In genomic region chr10:72297281-72297967, GRCh38 we compare ENCODE assay signal across 8 cellular contexts. TPM values are rescaled to one million over a fixed set of nuclear protein-coding genes. Genes with fewer than 3 reads are reported as not detected.
DNase-seq lines count a peak whose midpoint lies in the region; TF ChIP-seq lines count a peak whose summit lies in the region.

No MANE protein-coding gene starts in this region.

- no peaks in the 10 kb centered on the region for H3K9me3 ChIP-seq in muscle layer of duodenum (ENCODE audit: control insufficient read depth in 1 of 2, low read length in 2 of 2)

- DNase-seq in GM06990 (ENCODE audit: extremely low read depth, insufficient read length) (peak; percentile 94), HFFc6 (peak; percentile 78), NCI-H69 (lab: John Stamatoyannopoulos, UW) (peak; percentile 73), epidermal melanocyte (ENCODE audit: insufficient read length, low spot score) (peak; percentile 21), NCI-H748 treated with DMSO at 0.1 percent for 48 hours (lab: John Stamatoyannopoulos, UW) (no peak)
- DNase-seq in activated CD8-positive, alpha-beta memory T cell treated with anti-CD3 and anti-CD28 coated beads for 48 hours (ENCODE audit: low read depth in 2 of 3, low spot score in 2 of 3), result peak in 2 of 3 experiments; percentile 86 to 91
- DNase-seq in stimulated activated CD8-positive, alpha-beta memory T cell treated with anti-CD3 and anti-CD28 coated beads, Interleukin-7, amount 100 ng/mL, for 48 hours (ENCODE audit: extremely low read depth in 1 of 2, low read depth in 1 of 2), result peak; percentile 88 to 98

- H3K27me3 Mint-ChIP-seq in HFFc6 (ENCODE audit: insufficient read depth), result no peaks in the 10 kb centered on the region

- H3K27me3 ChIP-seq in GM06990 (replicated peaks; ENCODE audit: control insufficient read depth, insufficient read depth, low read length), result no peaks in the 10 kb centered on the region
- no peaks in the 10 kb centered on the region for H3K27me3 ChIP-seq in muscle layer of duodenum (ENCODE audit: low read depth, low read length)

- H3K27ac ChIP-seq in muscle layer of duodenum (ENCODE audit: low read length), result peak overlapping the region; percentile 94

- H3K4me3 Mint-ChIP-seq in HFFc6, result peak overlapping the region; percentile 81

- no peaks in the 10 kb centered on the region for H3K36me3 ChIP-seq in GM06990 (ENCODE audit: control insufficient read depth, insufficient read depth, low read length)
- H3K36me3 ChIP-seq in muscle layer of duodenum (ENCODE audit: control insufficient read depth in 1 of 2, insufficient read depth in 2 of 2, low read length in 2 of 2), result no peaks in the 10 kb centered on the region

- no peaks in the 10 kb centered on the region; the same call in 1 of the 2 replicates for H3K36me3 Mint-ChIP-seq in HFFc6 (ENCODE audit: low read depth)

- H3K9me3 Mint-ChIP-seq in HFFc6, result no peaks in the 10 kb centered on the region

- H3K4me1 ChIP-seq in muscle layer of duodenum (ENCODE audit: control insufficient read depth in 1 of 2, insufficient read depth in 2 of 2, low read length in 2 of 2), result peaks cover 0 to 5% of the 10 kb centered on the region in 2 donors

- TF ChIP-seq CTCF in GM06990 (IDR thresholded peaks at IDR 0.05; ENCODE audit: insufficient read depth, low read length, poor library complexity, severe bottlenecking) (no peak), HFFc6 (IDR thresholded peaks at IDR 0.05) (no peak)

- H3K4me1 Mint-ChIP-seq in HFFc6 (ENCODE audit: low read depth), result peaks cover 24% of the 10 kb centered on the region

- H3K27ac Mint-ChIP-seq in HFFc6, result peak overlapping the region; percentile 98

- peak overlapping the region; percentile 72 for H3K4me3 ChIP-seq in GM06990 (replicated peaks; ENCODE audit: low read depth, low read length)
- H3K4me3 ChIP-seq in muscle layer of duodenum (ENCODE audit: low read depth in 1 of 2, low read length in 2 of 2), result peak overlapping the region; percentile 70 to 73

RNA-seq across cellular contexts. Expression of gene DDIT4, which starts 23.7 kb away (rescaled TPM):
- 10 to 100 TPM; 27.7 to 32.4 (median 30.0) TPM for total RNA-seq in HFFc6 (2021; fragmentation: NEBNext Ultra II Directional; extraction: Animal tissue kit (Norgen Biotek cat#: 25700))

RNA-seq across cellular contexts. Expression of gene DNAJB12, which starts 57.3 kb away (rescaled TPM):
- 10 to 100 TPM; 36.3 to 42.5 (median 39.0) TPM for total RNA-seq in HFFc6 (2021; fragmentation: NEBNext Ultra II Directional; extraction: Animal tissue kit (Norgen Biotek cat#: 25700))
